ENCODE assay signal across 10 cellular contexts in the genomic region with DNA sequence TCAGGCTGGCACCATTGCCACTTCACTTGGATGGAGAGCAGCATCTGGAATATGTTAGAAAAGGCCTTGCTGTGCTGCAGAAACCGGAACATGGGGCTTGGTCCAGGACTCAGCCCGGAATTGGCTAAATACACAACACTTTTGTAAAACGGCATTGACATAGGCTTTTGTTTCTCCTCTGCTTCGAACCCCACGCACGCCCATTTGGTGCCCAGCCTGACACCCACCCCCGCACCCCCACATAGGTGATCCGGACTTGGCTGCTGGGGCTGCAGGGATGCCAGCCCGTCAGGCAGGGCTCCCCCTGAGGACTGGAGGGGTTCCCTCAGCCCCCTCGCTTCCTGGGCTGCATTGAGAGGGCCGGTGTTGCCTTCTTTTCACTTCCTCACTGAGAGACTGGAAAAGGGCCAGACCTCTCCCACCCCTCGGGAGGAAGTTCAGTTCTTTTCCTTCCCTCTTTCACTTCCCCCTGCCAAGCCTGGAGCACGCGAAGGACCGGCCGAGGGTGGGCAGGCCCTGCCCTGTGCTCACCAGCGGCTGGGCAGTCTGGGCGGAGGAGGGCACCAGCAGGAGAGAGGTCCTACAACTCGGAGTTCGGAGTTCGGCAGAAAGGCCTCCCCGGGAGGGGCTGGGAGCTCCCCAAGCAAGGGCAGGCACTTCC. TPM values are rescaled to one million over a fixed set of nuclear protein-coding genes. Genes with fewer than 3 reads are reported as not detected.
DNase-seq lines count a peak whose midpoint lies in the region; ATAC-seq and TF ChIP-seq lines count a peak whose summit lies in the region.
"Had no signal": no experiment of that assay in that cellular context is flagged by ENCODE, and none has a peak within 500 bp of the region (broad histone marks: within the 10 kb centered on the region; RNA-seq: fewer than 3 reads in every experiment).

No MANE protein-coding gene starts in this region.

- no peak overlapping the region for H3K18ac ChIP-seq in mesenchymal stem cell (ENCODE audit: low read depth in 1 of 2, low read length in 2 of 2)

- H3K9me3 Mint-ChIP-seq in dendritic cell treated with granulocyte-macrophage colony-stimulating factor and Interleukin-4, amounts not matched to agents 40 ng/mL and 50 ng/mL, for 4 days, result no peaks in the 10 kb centered on the region

- H4K8ac ChIP-seq in mesenchymal stem cell (ENCODE audit: low read length), result peak overlapping the region; percentile 19

- H3K27me3 ChIP-seq in mesenchymal stem cell (ENCODE audit: control insufficient read depth in 1 of 2, insufficient read depth in 1 of 2, low read length in 2 of 2) (no peaks in the 10 kb centered on the region), testis (no peaks in the 10 kb centered on the region)

- no peaks in the 10 kb centered on the region for H3K36me3 ChIP-seq in mesenchymal stem cell (ENCODE audit: control insufficient read depth in 1 of 2, insufficient read depth in 2 of 2, low read depth in 1 of 2, low read length in 2 of 2)
- H3K36me3 ChIP-seq in testis (ENCODE audit: low read depth, missing control alignments), result no peaks in the 10 kb centered on the region

- DNase-seq in NB4 (ENCODE audit: low read depth) (peak; percentile 62), mesenchymal stem cell (no peak), testis (peak; percentile 50), germinal center (ENCODE audit: low spot score) (no peak)
- DNase-seq in activated CD4-positive, alpha-beta T cell treated with anti-CD3 and anti-CD28 coated beads for 48 hours, result no peak
- DNase-seq: NCI-H1694 treated with DMSO at 0.1 percent for 48 hours had no signal

- no peak overlapping the region for H2BK120ac ChIP-seq in mesenchymal stem cell (ENCODE audit: low read depth, low read length)

- peak overlapping the region; percentile 1 for H2BK5ac ChIP-seq in mesenchymal stem cell (ENCODE audit: low read depth, low read length, poor library complexity, severe bottlenecking)

- H3K23ac ChIP-seq in mesenchymal stem cell (ENCODE audit: low read length in 2 of 2), result no peak overlapping the region

- H3K4ac ChIP-seq in mesenchymal stem cell (ENCODE audit: low read depth in 1 of 2, low read length in 2 of 2), result no peak overlapping the region

- no peak overlapping the region for H2BK12ac ChIP-seq in mesenchymal stem cell (ENCODE audit: low read length in 2 of 2)

- no peaks in the 10 kb centered on the region for H3K9me3 ChIP-seq in mesenchymal stem cell (ENCODE audit: control insufficient read depth, low read length)
- no peaks in the 10 kb centered on the region for H3K9me3 ChIP-seq in testis

- H3K4me3 ChIP-seq in NB4 (ENCODE audit: low read depth, low read length), result no peak overlapping the region
- H3K4me3 ChIP-seq in mesenchymal stem cell (ENCODE audit: insufficient read depth in 1 of 2, low read depth in 1 of 2, low read length in 2 of 2), result peak overlapping the region in 1 of 2 experiments; percentile 26
- H3K4me3 ChIP-seq in testis, result peak overlapping the region in 1 of 2 donors; percentile 43

- ATAC-seq in HG03095 (IDR thresholded peaks at IDR 0.05; ENCODE audit: unreplicated experiment) (no peak), HG03460 (IDR thresholded peaks at IDR 0.05; ENCODE audit: unreplicated experiment) (no peak)

- peaks cover 32% of the 10 kb centered on the region for H3K4me1 ChIP-seq in mesenchymal stem cell (ENCODE audit: control insufficient read depth, insufficient read depth, low read depth, low read length)
- peaks cover 25% of the 10 kb centered on the region for H3K4me1 ChIP-seq in testis

- H3K4me1 Mint-ChIP-seq in dendritic cell treated with granulocyte-macrophage colony-stimulating factor and Interleukin-4, amounts not matched to agents 40 ng/mL and 50 ng/mL, for 4 days (ENCODE audit: low read depth), result peaks cover 78% of the 10 kb centered on the region

- no peaks in the 10 kb centered on the region for H3K36me3 Mint-ChIP-seq in dendritic cell treated with granulocyte-macrophage colony-stimulating factor and Interleukin-4, amounts not matched to agents 40 ng/mL and 50 ng/mL, for 4 days (ENCODE audit: low read depth)

- peak overlapping the region; percentile 40 for H3K9ac ChIP-seq in mesenchymal stem cell (ENCODE audit: low read length)

- no peak overlapping the region for H2BK15ac ChIP-seq in mesenchymal stem cell (ENCODE audit: low read depth, poor library complexity, severe bottlenecking)

- TF ChIP-seq CTCF in NB4 (IDR thresholded peaks at IDR 0.05; ENCODE audit: low read depth, low read length) (no peak), testis (IDR thresholded peaks at IDR 0.05) (no peak)

- no peaks in the 10 kb centered on the region for H3K27me3 Mint-ChIP-seq in dendritic cell treated with granulocyte-macrophage colony-stimulating factor and Interleukin-4, amounts not matched to agents 40 ng/mL and 50 ng/mL, for 4 days

- H3K79me1 ChIP-seq in mesenchymal stem cell (replicated peaks; ENCODE audit: low read length, poor library complexity, severe bottlenecking), result no peaks in the 10 kb centered on the region

- no peak overlapping the region for H4K91ac ChIP-seq in mesenchymal stem cell (ENCODE audit: low read length)

- no peak overlapping the region for H3K4me2 ChIP-seq in mesenchymal stem cell (ENCODE audit: low read length, poor library complexity, severe bottlenecking)

- H3K27ac ChIP-seq in mesenchymal stem cell (ENCODE audit: low read length, poor library complexity, severe bottlenecking) (no peak overlapping the region), testis (peak overlapping the region; percentile 32 to 79)

- peak overlapping the region; percentile 92 for H3K27ac Mint-ChIP-seq in dendritic cell treated with granulocyte-macrophage colony-stimulating factor and Interleukin-4, amounts not matched to agents 40 ng/mL and 50 ng/mL, for 4 days

- peak overlapping the region; percentile 73 for H3K4me3 Mint-ChIP-seq in dendritic cell treated with granulocyte-macrophage colony-stimulating factor and Interleukin-4, amounts not matched to agents 40 ng/mL and 50 ng/mL, for 4 days

- no peak for TF ChIP-seq POLR2A in NB4 (IDR thresholded peaks at IDR 0.05; ENCODE audit: extremely low read depth, insufficient read length)
- no peak for TF ChIP-seq POLR2A in testis (IDR thresholded peaks at IDR 0.05)

- peak overlapping the region; percentile 99 for H2AK5ac ChIP-seq in mesenchymal stem cell (ENCODE audit: low read length, severe bottlenecking)

- WGBS in mesenchymal stem cell, result 83% methylated on average over 22 of the region's 22 CpGs
- WGBS in testis, 2 donors, result 16 to 17% methylated on average over 13 to 22 of the region's 22 CpGs

- no peak overlapping the region for H3K14ac ChIP-seq in mesenchymal stem cell (ENCODE audit: low read length in 2 of 2)

- no peak overlapping the region for H2AFZ ChIP-seq in mesenchymal stem cell (ENCODE audit: low read depth, low read length)

- intact Hi-C loops in dendritic cell treated with granulocyte-macrophage colony-stimulating factor and Interleukin-4, amounts not matched to agents 40 ng/mL and 50 ng/mL, for 4 days (cut with micrococcal nuclease), result loop anchor here (1.0 to 5.0 kb wide), 2 partner anchors 17 to 33 kb away; no protein-coding TSS in a partner anchor
- intact Hi-C loops in testis (cut with DNase I; ENCODE audit: low total_unique reads), result no loop called here

RNA-seq across cellular contexts. Expression of a gene that starts 17.9 kb away (rescaled TPM):
- polyA plus RNA-seq in mesenchymal stem cell (2013, experiment 1 of 2), result 817 TPM
- polyA plus RNA-seq in mesenchymal stem cell (2013, experiment 2 of 2), result 846 TPM
- 1,000 to 10,000 TPM; 3,145 to 4,272 TPM for total RNA-seq in testis
- 1,703 TPM for polyA plus RNA-seq in testis (ENCODE audit: insufficient read depth, low read depth, low replicate concordance)

RNA-seq across cellular contexts. Expression of a gene that starts 33.2 kb away (rescaled TPM):
- polyA plus RNA-seq in mesenchymal stem cell (2013, experiment 1 of 2), result not detected
- polyA plus RNA-seq in mesenchymal stem cell (2013, experiment 2 of 2), result 0.18 TPM
- not detected for total RNA-seq in testis
- not detected for polyA plus RNA-seq in testis (ENCODE audit: insufficient read depth, low read depth, low replicate concordance)
- total RNA-seq: myocyte had no signal

RNA-seq across cellular contexts. Expression of a gene that starts 50.0 kb away (rescaled TPM):
- polyA plus RNA-seq in mesenchymal stem cell (2013, experiment 1 of 2), result not detected
- not detected for polyA plus RNA-seq in mesenchymal stem cell (2013, experiment 2 of 2)
- total RNA-seq in testis, result under 1 TPM in 1 of 2 donors, not detected in 1; 0.19 TPM
- not detected for polyA plus RNA-seq in testis (ENCODE audit: insufficient read depth, low read depth, low replicate concordance)
- total RNA-seq: myocyte had no signal

Comparison
In these comparisons a context has a peak if more than half of its experiments do, and no peak if none do; other contexts are left out.
1. DNase-seq: peak in NB4 (single experiment) and testis (single experiment); none in mesenchymal stem cell (single experiment), activated CD4-positive, alpha-beta T cell treated with anti-CD3 and anti-CD28 coated beads for 48 hours (single experiment) and germinal center (single experiment).